14 cellular contexts compared by ENCODE assay signal in the genomic region with DNA sequence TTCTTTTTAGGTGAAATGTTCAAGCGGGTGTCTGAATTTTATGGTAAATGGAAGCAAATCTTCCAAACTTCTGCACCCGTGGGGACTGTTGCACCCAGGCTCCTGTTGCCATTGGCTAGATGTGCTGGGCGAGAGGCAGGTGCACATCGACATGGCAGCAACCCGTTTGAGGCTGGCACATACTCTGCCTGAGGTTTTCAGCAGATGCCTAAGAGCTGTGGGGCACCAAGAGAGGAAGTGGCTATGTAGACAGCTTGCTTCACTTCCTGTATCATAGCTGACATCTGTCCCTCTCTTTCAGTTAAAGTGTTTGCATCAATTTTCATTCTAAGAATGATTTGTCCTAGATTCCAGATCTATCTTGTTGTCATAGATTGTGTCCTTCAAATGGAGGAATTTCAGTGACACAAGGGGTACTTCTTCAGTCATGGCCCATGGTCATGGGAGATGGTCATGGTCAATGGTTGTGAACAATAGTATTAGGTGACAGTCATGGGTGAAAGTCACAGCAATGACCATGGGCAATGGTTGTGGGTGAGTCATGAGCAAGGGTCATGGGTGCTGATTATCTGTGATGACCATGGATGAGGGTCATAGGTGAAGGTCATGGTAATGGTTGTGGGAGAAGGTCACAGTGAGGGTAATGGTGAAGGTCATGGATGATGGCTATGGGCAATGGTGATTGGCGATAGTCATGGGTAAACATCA.
"Had no signal": no experiment of that assay in that cellular context is flagged by ENCODE, and none has a peak within 500 bp of the region (broad histone marks: within the 10 kb centered on the region; RNA-seq: fewer than 3 reads in every experiment).

No MANE protein-coding gene starts in this region.

- H3K4me1 ChIP-seq: adrenal gland, neural progenitor cell, parathyroid adenoma, thyroid gland had no signal

- H3K4me2 ChIP-seq: hepatocyte, neural progenitor cell had no signal

- H3K79me2 ChIP-seq: hepatocyte, parathyroid adenoma had no signal

- H3K9me3 ChIP-seq: adrenal gland, thyroid gland had no signal

- H3K36me3 ChIP-seq: adrenal gland, cardiac muscle cell, neural progenitor cell, thyroid gland had no signal

- DNase-seq: activated CD4-positive, alpha-beta T cell treated with anti-CD3 and anti-CD28 coated beads for 36 hours; activated CD8-positive, alpha-beta T cell treated with anti-CD3 and anti-CD28 coated beads for 36 hours; activated effector memory CD4-positive, alpha-beta T cell treated with Interleukin-2 at 50 U/mL for 16 hours; activated naive CD4-positive, alpha-beta T cell treated with anti-CD3 and anti-CD28 coated beads, Interleukin-2, amount 50 U/mL, for 16 hours; activated T-cell treated with anti-CD3 and anti-CD28 coated beads, Interleukin-2, amount 50 U/mL, for 4 hours; adrenal gland; naive B cell; stimulated activated CD4-positive, alpha-beta T cell treated with anti-CD3 and anti-CD28 coated beads, Interleukin-1b, Interleukin-23, amount 100 ng/mL, for 48 hours; thyroid gland had no signal

- H3K27ac ChIP-seq: adrenal gland, cardiac muscle cell, hepatocyte, neural progenitor cell, parathyroid adenoma, thyroid gland had no signal

- H3K27me3 ChIP-seq: adrenal gland, cardiac muscle cell, hepatocyte, neural progenitor cell, thyroid gland had no signal

- H3K9ac ChIP-seq: neural progenitor cell, parathyroid adenoma had no signal

- ATAC-seq: activated CD4-positive, alpha-beta T cell treated with anti-CD3 and anti-CD28 coated beads for 36 hours; activated CD8-positive, alpha-beta T cell treated with anti-CD3 and anti-CD28 coated beads for 36 hours; activated T-cell treated with anti-CD3 and anti-CD28 coated beads, Interleukin-2, amount 50 U/mL, for 4 hours; left lobe of liver had no signal

- H3K4me3 ChIP-seq: adrenal gland, cardiac muscle cell, hepatocyte, neural progenitor cell, thyroid gland had no signal

- H2AFZ ChIP-seq: hepatocyte, neural progenitor cell, parathyroid adenoma had no signal
